ENCODE assay signal across 21 cellular contexts in the genomic region with DNA sequence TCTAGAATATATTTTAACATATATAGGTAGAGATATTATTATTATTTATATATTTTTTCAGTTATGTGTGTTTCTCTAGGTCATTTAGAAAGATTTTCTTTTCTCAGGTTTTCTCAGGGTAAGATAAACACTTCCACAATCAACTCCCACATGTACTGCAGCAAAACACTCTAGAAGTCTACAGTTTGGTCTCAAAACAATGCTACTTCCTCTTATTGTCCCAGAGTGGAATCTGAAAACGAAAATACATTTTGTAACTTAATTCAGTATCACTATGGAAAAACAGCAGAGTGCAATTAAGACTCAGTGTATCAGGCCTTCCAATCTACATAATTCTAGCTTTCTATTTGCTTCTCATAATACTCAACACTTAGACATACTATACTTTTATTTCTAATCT.
"Had no signal": no experiment of that assay in that cellular context is flagged by ENCODE, and none has a peak within 500 bp of the region (broad histone marks: within the 10 kb centered on the region; RNA-seq: fewer than 3 reads in every experiment).

No MANE protein-coding gene starts in this region.

- H3K27ac ChIP-seq: ascending aorta, dorsolateral prefrontal cortex, esophagus squamous epithelium, foreskin keratinocyte, left lung, right lobe of liver, spleen, transverse colon, VCaP had no signal

- H3K36me3 ChIP-seq: ascending aorta, esophagus squamous epithelium, left lung, right lobe of liver, spleen, transverse colon had no signal

- H3K4me3 ChIP-seq: ascending aorta, dorsolateral prefrontal cortex, esophagus squamous epithelium, left lung, right lobe of liver, spleen, transverse colon had no signal

- H3K4me1 ChIP-seq: ascending aorta, esophagus squamous epithelium, foreskin keratinocyte, left lung, right lobe of liver, spleen, transverse colon had no signal

- DNase-seq: activated CD4-positive, alpha-beta T cell treated with anti-CD3 and anti-CD28 coated beads for 36 hours; activated CD8-positive, alpha-beta memory T cell treated with anti-CD3 and anti-CD28 coated beads, Interleukin-2, amount 50 U/mL, for 4 hours; activated CD8-positive, alpha-beta T cell treated with anti-CD3 and anti-CD28 coated beads for 36 hours; activated naive CD4-positive, alpha-beta T cell treated with Interleukin-2 at 50 U/mL for 16 hours; activated naive CD8-positive, alpha-beta T cell treated with anti-CD3 and anti-CD28 coated beads, Interleukin-2, amount 50 U/mL, for 24 hours; dorsolateral prefrontal cortex; esophagus squamous epithelium; foreskin keratinocyte; left lung; nucleus accumbens; right lobe of liver; spleen; stimulated activated CD4-positive, alpha-beta T cell treated with anti-CD3 and anti-CD28 coated beads, Interleukin-2, amount 100 ng/mL, for 24 hours; stimulated activated naive B cell treated with anti-CD40 and anti-IgM and Interleukin-4, amounts not matched to agents 10 μg/mL and 1 μg/mL and 100 μg/mL, for 72 hours; substantia nigra; transverse colon had no signal

- FAIRE-seq: bronchial epithelial cell, endometrium, keratinocyte had no signal

- H3K27me3 ChIP-seq: ascending aorta, dorsolateral prefrontal cortex, esophagus squamous epithelium, foreskin keratinocyte, left lung, right lobe of liver, spleen, transverse colon had no signal

- H3K9me3 ChIP-seq: ascending aorta, esophagus squamous epithelium, left lung, right lobe of liver, transverse colon had no signal
